Comparison of ENCODE assay signal across 14 cellular contexts in the genomic region with DNA sequence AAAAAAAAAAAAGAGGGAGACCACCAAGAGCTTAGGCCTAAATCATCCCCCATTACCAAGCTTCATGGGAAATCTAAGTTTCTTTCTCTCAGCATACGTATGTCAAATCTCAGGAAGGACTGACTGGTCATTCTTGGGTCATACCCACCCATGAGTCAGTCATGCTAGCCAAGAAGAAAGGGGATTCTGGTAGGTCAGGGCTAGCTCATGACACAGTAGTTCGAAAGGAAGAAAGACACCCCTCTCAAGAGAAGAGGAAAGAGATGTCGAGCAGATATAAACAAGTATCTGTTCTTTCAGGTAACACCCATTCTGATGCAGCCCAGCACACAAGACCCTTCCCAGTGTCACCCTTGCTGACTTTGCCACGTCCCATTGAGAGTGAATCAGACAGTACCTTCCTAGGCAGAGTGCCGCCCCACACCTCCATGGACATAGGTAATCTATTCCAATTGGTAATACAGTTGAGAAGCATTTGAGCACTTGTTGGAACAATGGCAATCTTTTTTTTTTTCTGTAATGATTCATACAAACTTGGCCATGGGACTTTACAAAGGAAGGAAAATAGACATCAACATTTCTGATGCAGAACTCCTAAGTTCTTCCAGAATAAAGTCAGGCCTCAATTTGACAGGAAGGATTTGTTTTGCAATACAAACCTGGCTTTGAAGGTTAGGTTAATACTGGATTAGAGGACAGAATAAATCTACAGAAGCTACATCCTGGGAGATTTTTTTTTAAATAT. TPM values are rescaled to one million over a fixed set of nuclear protein-coding genes. Genes with fewer than 3 reads are reported as not detected.
DNase-seq lines count a peak whose midpoint lies in the region; TF ChIP-seq lines count a peak whose summit lies in the region.
"Had no signal": no experiment of that assay in that cellular context is flagged by ENCODE, and none has a peak within 500 bp of the region (broad histone marks: within the 10 kb centered on the region; RNA-seq: fewer than 3 reads in every experiment).

No MANE protein-coding gene starts in this region.

- H3K4me3 ChIP-seq in fibroblast of mammary gland (ENCODE audit: control insufficient read depth, low read depth, low read length) = no peak overlapping the region

- DNase-seq in HT1080 (ENCODE audit: low read depth) (peak; percentile 27), amniotic epithelial cell (ENCODE audit: low read depth) (peak; percentile 19), fibroblast of mammary gland (ENCODE audit: low read depth) (peak; percentile 59), renal cortical epithelial cell (ENCODE audit: low read depth) (peak; percentile 36), NCI-H1694 treated with DMSO at 0.1 percent for 48 hours (lab: John Stamatoyannopoulos, UW) (no peak), NCI-H2107 (lab: John Stamatoyannopoulos, UW) (no peak), NCI-H446 (lab: John Stamatoyannopoulos, UW) (no peak)
- DNase-seq: C1 segment of cervical spinal cord, Kasumi-1, NCI-H1105 treated with DMSO at 0.1 percent for 48 hours, NCI-H1694, NCI-H510A treated with DMSO at 0.1 percent for 48 hours, NCI-H774, OCI-M1 had no signal

- TF ChIP-seq CTCF in fibroblast of mammary gland (conservative IDR thresholded peaks at IDR 0.05; ENCODE audit: control insufficient read depth, insufficient read depth, low read depth, low read length) = no peak

RNA-seq across cellular contexts. Expression of gene COPRS, which starts 38.2 kb away (rescaled TPM):
- 122 TPM in 2 replicates for total RNA-seq in HT1080 (2014; rRNA removed; shearing (Covaris generic))
- polyA plus RNA-seq in HT1080 (2015; cell fraction: cytosol; rRNA removed) = 53.4 and 64.6 TPM in 2 replicates
- polyA plus RNA-seq in HT1080 (2015; cell fraction: nucleus; rRNA removed) = 15.7 and 16.6 TPM in 2 replicates
- total RNA-seq in renal cortical epithelial cell = 40.0 and 76.1 TPM in 2 replicates

Comparison
In these comparisons a context has a peak if more than half of its experiments do, and no peak if none do; other contexts are left out.
1. DNase-seq: peak in HT1080 (single experiment), amniotic epithelial cell (single experiment), fibroblast of mammary gland (single experiment) and renal cortical epithelial cell (single experiment); none in NCI-H1694 treated with DMSO at 0.1 percent for 48 hours (single experiment), NCI-H2107 (single experiment) and NCI-H446 (0 of 2).